ENCODE assay signal across 17 cellular contexts in genomic region chr15:101453123-101454120, GRCh38.
"Had no signal": no experiment of that assay in that cellular context is flagged by ENCODE, and none has a peak within 500 bp of the region (broad histone marks: within the 10 kb centered on the region; RNA-seq: fewer than 3 reads in every experiment).

No MANE protein-coding gene starts in this region.

- H3K4me3 Mint-ChIP-seq: activated CD4-positive, alpha-beta memory T cell treated with anti-CD3 and anti-CD28 coated beads, Interleukin-2, amount 10 ng/mL, durations not matched to agents 7 days and 5 days; immature natural killer cell; naive thymus-derived CD8-positive, alpha-beta T cell; T-cell had no signal

- H3K4me1 ChIP-seq: sigmoid colon had no signal

- H3K4me3 ChIP-seq: mucosa of descending colon, psoas muscle, sigmoid colon had no signal

- ATAC-seq: left colon; mucosa of descending colon; naive thymus-derived CD8-positive, alpha-beta T cell; psoas muscle; stimulated activated naive CD8-positive, alpha-beta T cell treated with anti-CD3 and anti-CD28 coated beads, Interleukin-15, Interleukin-2, amounts not matched to agents 100 U/mL and 50 U/mL, for 24 hours; T-cell had no signal

- H3K27ac Mint-ChIP-seq: activated CD4-positive, alpha-beta memory T cell treated with anti-CD3 and anti-CD28 coated beads, Interleukin-2, amount 10 ng/mL, durations not matched to agents 7 days and 5 days; immature natural killer cell; T-cell had no signal

- H3K36me3 Mint-ChIP-seq: immature natural killer cell; naive thymus-derived CD8-positive, alpha-beta T cell; T-cell had no signal

- DNase-seq: activated CD4-positive, alpha-beta memory T cell treated with anti-CD3 and anti-CD28 coated beads, Interleukin-2, amount 10 ng/mL, durations not matched to agents 7 days and 5 days; activated naive CD4-positive, alpha-beta T cell treated with Interleukin-2 at 50 U/mL for 16 hours; activated T-cell treated with anti-CD3 and anti-CD28 coated beads, Interleukin-2, amount 50 U/mL, for 48 hours; caudate nucleus; cortex of kidney; immature natural killer cell; left colon; mucosa of descending colon; naive thymus-derived CD8-positive, alpha-beta T cell; occipital lobe; psoas muscle; sigmoid colon; stimulated activated CD4-positive, alpha-beta T cell treated with anti-CD3 and anti-CD28 coated beads, Interleukin-12 subunit alpha, Interleukin-12 subunit beta, amount 100 ng/mL, for 4 hours; stimulated activated naive CD8-positive, alpha-beta T cell treated with anti-CD3 and anti-CD28 coated beads, Interleukin-15, Interleukin-2, amounts not matched to agents 100 U/mL and 50 U/mL, for 24 hours; T-cell; T1000 had no signal

- H3K9me3 ChIP-seq: mucosa of descending colon, psoas muscle, sigmoid colon had no signal

- H3K9me3 Mint-ChIP-seq: activated CD4-positive, alpha-beta memory T cell treated with anti-CD3 and anti-CD28 coated beads, Interleukin-2, amount 10 ng/mL, durations not matched to agents 7 days and 5 days; immature natural killer cell; naive thymus-derived CD8-positive, alpha-beta T cell; T-cell had no signal

- H3K36me3 ChIP-seq: sigmoid colon had no signal

- FAIRE-seq: astrocyte had no signal
